19 cellular contexts compared by ENCODE assay signal in the genomic region with DNA sequence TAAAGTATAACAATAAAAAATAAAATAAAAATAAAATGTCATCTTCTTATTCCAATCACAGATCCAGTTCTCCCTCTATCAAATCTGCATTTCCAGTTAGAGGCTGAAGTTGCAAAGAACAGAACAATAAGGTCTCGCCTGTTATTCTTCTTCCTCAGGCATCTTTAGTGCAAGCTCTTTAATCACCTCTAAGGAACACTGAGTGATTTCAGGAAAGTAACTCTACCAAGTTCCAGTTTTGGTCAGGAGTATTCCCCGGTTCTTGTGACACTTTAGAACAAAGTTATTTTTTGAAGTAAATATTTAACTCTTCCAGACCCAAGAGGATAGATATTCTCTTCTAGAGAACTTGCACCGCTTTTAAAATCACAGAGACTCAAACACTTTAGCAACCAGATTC.
"Had no signal": no experiment of that assay in that cellular context is flagged by ENCODE, and none has a peak within 500 bp of the region (broad histone marks: within the 10 kb centered on the region; RNA-seq: fewer than 3 reads in every experiment).

No MANE protein-coding gene starts in this region.

- H3K27ac Mint-ChIP-seq: activated CD4-positive, alpha-beta T cell treated with anti-CD3 and anti-CD28 coated beads, Interleukin-2, amount 10 ng/mL, durations not matched to agents 24 days and 14 days; activated CD8-positive, alpha-beta T cell treated with anti-CD3 and anti-CD28 coated beads, Interleukin-2, amount 10 ng/mL, durations not matched to agents 7 days and 5 days; activated naive CD8-positive, alpha-beta T cell treated with anti-CD3 and anti-CD28 coated beads for 36 hours; activated T-helper 2 cell treated with anti-CD3 and anti-CD28 coated beads, Interferon-gamma antibody, Interleukin-2, Interleukin-4, amounts not matched to agents 10 μg/mL and 5 μg/mL and 100 μg/mL, durations not matched to agents 14 hours and 24 hours and 36 hours; naive thymus-derived CD8-positive, alpha-beta T cell; stimulated activated effector memory CD8-positive, alpha-beta T cell treated with anti-CD3 and anti-CD28 coated beads, Interleukin-12 subunit alpha, Interleukin-12 subunit beta, amount 100 ng/mL, for 72 hours; stimulated activated naive CD8-positive, alpha-beta T cell treated with anti-CD3 and anti-CD28 coated beads, Interleukin-15, amount 100 ng/mL, for 72 hours; T-helper 17 cell had no signal

- DNase-seq: activated CD4-positive, alpha-beta T cell treated with anti-CD3 and anti-CD28 coated beads, Interleukin-2, amount 10 ng/mL, durations not matched to agents 24 days and 14 days; activated CD8-positive, alpha-beta T cell treated with anti-CD3 and anti-CD28 coated beads, Interleukin-2, amount 10 ng/mL, durations not matched to agents 7 days and 5 days; activated naive CD4-positive, alpha-beta T cell treated with Interleukin-2 at 50 U/mL for 16 hours; activated naive CD8-positive, alpha-beta T cell treated with anti-CD3 and anti-CD28 coated beads for 36 hours; central memory CD4-positive, alpha-beta T cell; effector memory CD4-positive, alpha-beta T cell; foreskin keratinocyte; kidney glomerular epithelial cell; left lung; naive thymus-derived CD8-positive, alpha-beta T cell; pancreas; right lobe of liver; stimulated activated CD4-positive, alpha-beta T cell treated with anti-CD3 and anti-CD28 coated beads, Interleukin-2, amount 100 ng/mL, for 24 hours; stimulated activated naive CD8-positive, alpha-beta T cell treated with anti-CD3 and anti-CD28 coated beads, Interleukin-15, amount 100 ng/mL, for 72 hours; T-helper 17 cell; transverse colon; uterus had no signal

- ATAC-seq: activated CD8-positive, alpha-beta T cell treated with anti-CD3 and anti-CD28 coated beads, Interleukin-2, amount 10 ng/mL, durations not matched to agents 7 days and 5 days; foreskin keratinocyte; left lung; naive thymus-derived CD8-positive, alpha-beta T cell; pancreas; right lobe of liver; stimulated activated effector memory CD8-positive, alpha-beta T cell treated with anti-CD3 and anti-CD28 coated beads, Interleukin-12 subunit alpha, Interleukin-12 subunit beta, amount 100 ng/mL, for 72 hours; stimulated activated naive CD8-positive, alpha-beta T cell treated with anti-CD3 and anti-CD28 coated beads, Interleukin-15, amount 100 ng/mL, for 72 hours; T-helper 17 cell had no signal

- H3K36me3 Mint-ChIP-seq: activated naive CD8-positive, alpha-beta T cell treated with anti-CD3 and anti-CD28 coated beads for 36 hours; naive thymus-derived CD8-positive, alpha-beta T cell; stimulated activated effector memory CD8-positive, alpha-beta T cell treated with anti-CD3 and anti-CD28 coated beads, Interleukin-12 subunit alpha, Interleukin-12 subunit beta, amount 100 ng/mL, for 72 hours had no signal

- H3K9me3 Mint-ChIP-seq: activated CD4-positive, alpha-beta T cell treated with anti-CD3 and anti-CD28 coated beads, Interleukin-2, amount 10 ng/mL, durations not matched to agents 24 days and 14 days; activated naive CD8-positive, alpha-beta T cell treated with anti-CD3 and anti-CD28 coated beads for 36 hours; activated T-helper 2 cell treated with anti-CD3 and anti-CD28 coated beads, Interferon-gamma antibody, Interleukin-2, Interleukin-4, amounts not matched to agents 10 μg/mL and 5 μg/mL and 100 μg/mL, durations not matched to agents 14 hours and 24 hours and 36 hours; naive thymus-derived CD8-positive, alpha-beta T cell; stimulated activated effector memory CD8-positive, alpha-beta T cell treated with anti-CD3 and anti-CD28 coated beads, Interleukin-12 subunit alpha, Interleukin-12 subunit beta, amount 100 ng/mL, for 72 hours; stimulated activated naive CD8-positive, alpha-beta T cell treated with anti-CD3 and anti-CD28 coated beads, Interleukin-15, amount 100 ng/mL, for 72 hours had no signal

- H3K4me1 Mint-ChIP-seq: activated CD4-positive, alpha-beta T cell treated with anti-CD3 and anti-CD28 coated beads, Interleukin-2, amount 10 ng/mL, durations not matched to agents 24 days and 14 days; activated naive CD8-positive, alpha-beta T cell treated with anti-CD3 and anti-CD28 coated beads for 36 hours; naive thymus-derived CD8-positive, alpha-beta T cell; stimulated activated naive CD8-positive, alpha-beta T cell treated with anti-CD3 and anti-CD28 coated beads, Interleukin-15, amount 100 ng/mL, for 72 hours; T-helper 17 cell had no signal

- H3K27me3 Mint-ChIP-seq: activated CD4-positive, alpha-beta T cell treated with anti-CD3 and anti-CD28 coated beads, Interleukin-2, amount 10 ng/mL, durations not matched to agents 24 days and 14 days; activated naive CD8-positive, alpha-beta T cell treated with anti-CD3 and anti-CD28 coated beads for 36 hours; naive thymus-derived CD8-positive, alpha-beta T cell; stimulated activated naive CD8-positive, alpha-beta T cell treated with anti-CD3 and anti-CD28 coated beads, Interleukin-15, amount 100 ng/mL, for 72 hours had no signal

- H3K4me3 Mint-ChIP-seq: activated CD4-positive, alpha-beta T cell treated with anti-CD3 and anti-CD28 coated beads, Interleukin-2, amount 10 ng/mL, durations not matched to agents 24 days and 14 days; activated CD8-positive, alpha-beta T cell treated with anti-CD3 and anti-CD28 coated beads, Interleukin-2, amount 10 ng/mL, durations not matched to agents 7 days and 5 days; activated naive CD8-positive, alpha-beta T cell treated with anti-CD3 and anti-CD28 coated beads for 36 hours; naive thymus-derived CD8-positive, alpha-beta T cell; stimulated activated effector memory CD8-positive, alpha-beta T cell treated with anti-CD3 and anti-CD28 coated beads, Interleukin-12 subunit alpha, Interleukin-12 subunit beta, amount 100 ng/mL, for 72 hours; stimulated activated naive CD8-positive, alpha-beta T cell treated with anti-CD3 and anti-CD28 coated beads, Interleukin-15, amount 100 ng/mL, for 72 hours; T-helper 17 cell had no signal
